Comparison of ENCODE assay signal across 11 cellular contexts in genomic region chr6:74447013-74447412, GRCh38.
A peak's percentile ranks its signal among the peaks of the same experiment; 100 is the strongest.
DNase-seq lines count a peak whose midpoint lies in the region; ATAC-seq, FAIRE-seq and TF ChIP-seq lines count a peak whose summit lies in the region.
"Had no signal": no experiment of that assay in that cellular context is flagged by ENCODE, and none has a peak within 500 bp of the region (broad histone marks: within the 10 kb centered on the region; RNA-seq: fewer than 3 reads in every experiment).

No MANE protein-coding gene starts in this region.

- H3K27me3 ChIP-seq in adrenal gland, result no peaks in the 10 kb centered on the region
- H3K27me3 ChIP-seq: heart left ventricle had no signal

- H3K27ac Mint-ChIP-seq in osteocyte (ENCODE audit: unreplicated experiment), result peak overlapping the region; percentile 53
- no peak overlapping the region for H3K27ac Mint-ChIP-seq in activated naive CD4-positive, alpha-beta T cell treated with anti-CD3 and anti-CD28 coated beads for 36 hours
- H3K27ac Mint-ChIP-seq: nephron had no signal

- no peak overlapping the region for H3K4me3 Mint-ChIP-seq in osteocyte (ENCODE audit: unreplicated experiment)
- H3K4me3 Mint-ChIP-seq in activated naive CD4-positive, alpha-beta T cell treated with anti-CD3 and anti-CD28 coated beads for 36 hours, result no peak overlapping the region
- H3K4me3 Mint-ChIP-seq: nephron had no signal

- no peak overlapping the region for H3K27ac ChIP-seq in adrenal gland
- H3K27ac ChIP-seq: heart left ventricle had no signal

- H3K4me1 Mint-ChIP-seq in osteocyte (ENCODE audit: unreplicated experiment), result peaks cover 9% of the 10 kb centered on the region
- H3K4me1 Mint-ChIP-seq in activated naive CD4-positive, alpha-beta T cell treated with anti-CD3 and anti-CD28 coated beads for 36 hours (ENCODE audit: low read depth), result no peaks in the 10 kb centered on the region
- H3K4me1 Mint-ChIP-seq: nephron had no signal

- no peaks in the 10 kb centered on the region for H3K9me3 Mint-ChIP-seq in osteocyte (ENCODE audit: unreplicated experiment)
- no peaks in the 10 kb centered on the region for H3K9me3 Mint-ChIP-seq in activated naive CD4-positive, alpha-beta T cell treated with anti-CD3 and anti-CD28 coated beads for 36 hours
- H3K9me3 Mint-ChIP-seq: nephron had no signal

- H3K36me3 ChIP-seq in adrenal gland (replicated peaks in 1 of 2), result no peaks in the 10 kb centered on the region
- H3K36me3 ChIP-seq: heart left ventricle had no signal

- FAIRE-seq in H54 (lab: Jason Lieb, UNC), result no peak

- peaks cover 2% of the 10 kb centered on the region for H3K36me3 Mint-ChIP-seq in osteocyte (ENCODE audit: unreplicated experiment)
- no peaks in the 10 kb centered on the region for H3K36me3 Mint-ChIP-seq in activated naive CD4-positive, alpha-beta T cell treated with anti-CD3 and anti-CD28 coated beads for 36 hours (ENCODE audit: low read depth)

- no peak overlapping the region for H3K4me3 ChIP-seq in adrenal gland
- H3K4me3 ChIP-seq: heart left ventricle had no signal

- peak; percentile 78 for ATAC-seq in GM19025 (IDR thresholded peaks at IDR 0.05; ENCODE audit: low read depth, unreplicated experiment)
- peak; percentile 91 for ATAC-seq in HG02759 (IDR thresholded peaks at IDR 0.05; ENCODE audit: unreplicated experiment)
- ATAC-seq: heart left ventricle had no signal

- 56 to 70% (median 66%) methylated on average over 5 of the region's 5 CpGs for WGBS in adrenal gland, 4 donors

- DNase-seq in LHCN-M2 (ENCODE audit: low read depth) (peak; percentile 60), osteocyte (ENCODE audit: extremely low spot score, unreplicated experiment) (no peak), adrenal gland (no peak), H54 (ENCODE audit: insufficient read length, low spot score) (no peak), NCI-H345 treated with DMSO at 0.1 percent for 48 hours (lab: John Stamatoyannopoulos, UW; ENCODE audit: unreplicated experiment) (no peak)
- no peak for DNase-seq in activated naive CD4-positive, alpha-beta T cell treated with anti-CD3 and anti-CD28 coated beads for 36 hours
- DNase-seq: Kasumi-1 had no signal

- no peaks in the 10 kb centered on the region for H3K9me3 ChIP-seq in adrenal gland (replicated peaks in 1 of 3)
- H3K9me3 ChIP-seq: heart left ventricle had no signal

- CTCF ChIA-PET in activated naive CD4-positive, alpha-beta T cell treated with anti-CD3 and anti-CD28 coated beads for 36 hours (lab: Charles Lee), result no interaction called here

- no peaks in the 10 kb centered on the region for H3K4me1 ChIP-seq in adrenal gland (replicated peaks in 1 of 2)
- H3K4me1 ChIP-seq: heart left ventricle had no signal

- intact Hi-C loops in adrenal gland (cut with DNase I), result no loop called here
- intact Hi-C loops in activated naive CD4-positive, alpha-beta T cell treated with anti-CD3 and anti-CD28 coated beads for 36 hours (cut with micrococcal nuclease), result no loop called here

- TF ChIP-seq POLR2A in adrenal gland (IDR thresholded peaks at IDR 0.05) (no peak), H54 (IDR thresholded peaks at IDR 0.05; ENCODE audit: low read depth, low read length) (no peak)

- TF ChIP-seq CTCF in osteocyte (IDR thresholded peaks at IDR 0.05) (no peak), adrenal gland (IDR thresholded peaks at IDR 0.05) (no peak)

- no peaks in the 10 kb centered on the region for H3K27me3 Mint-ChIP-seq in osteocyte (ENCODE audit: unreplicated experiment)
- no peaks in the 10 kb centered on the region for H3K27me3 Mint-ChIP-seq in activated naive CD4-positive, alpha-beta T cell treated with anti-CD3 and anti-CD28 coated beads for 36 hours (ENCODE audit: low read depth)
